4 cellular contexts compared by ENCODE assay signal in genomic region chr18:70689765-70690164, GRCh38.
DNase-seq lines count a peak whose midpoint lies in the region; ATAC-seq, FAIRE-seq and TF ChIP-seq lines count a peak whose summit lies in the region.
"Not testable (repeated sequence)": the region's sequence is repeated elsewhere in the genome, so short reads cannot be mapped to it uniquely, and the experiment has no call there.

No MANE protein-coding gene starts in this region.

- in situ Hi-C loops in GM12878 (cut with MboI) = loop anchor here (10.0 kb wide), 1 partner anchor 55 kb away; no protein-coding TSS in a partner anchor
- in situ Hi-C loops in K562 (cut with MboI); HepG2 (cut with HindIII; ENCODE audit: extremely low pct_ligation_motif_present, low pct_unique_long_range_greater_than_20kb): not testable (repeated sequence)

- TF ChIP-seq EP300 in A549 (IDR thresholded peaks at IDR 0.05); GM12878 (IDR thresholded peaks at IDR 0.05; ENCODE audit: borderline replicate concordance in 1 of 2, control insufficient read depth in 1 of 2, low read depth in 2 of 2, low read length in 2 of 2); K562 (IDR thresholded peaks at IDR 0.05; ENCODE audit: low read length); HepG2 (IDR thresholded peaks at IDR 0.05; ENCODE audit: low read depth in 2 of 2, low read length in 2 of 2); HepG2 (CRISPR knock-in tag; IDR thresholded peaks at IDR 0.05; ENCODE audit: borderline replicate concordance): not testable (repeated sequence)

- POLR2A ChIA-PET in A549 (lab: Yijun Ruan, JAX); GM12878 (lab: Charles Lee); K562 (lab: Yijun Ruan, JAX); HepG2 (lab: Yijun Ruan, JAX): not testable (repeated sequence)

- not testable (repeated sequence) for TF ChIP-seq CTCF in A549 (IDR thresholded peaks at IDR 0.05); GM12878 (IDR thresholded peaks at IDR 0.05 in 2 of 3, conservative IDR thresholded peaks at IDR 0.05 in 1 of 3; ENCODE audit: control insufficient read depth in 2 of 3, extremely low read depth in 1 of 3, insufficient read depth in 1 of 3, low read depth in 3 of 3, low read length in 3 of 3); K562 (IDR thresholded peaks at IDR 0.05 in 2 of 3, conservative IDR thresholded peaks at IDR 0.05 in 1 of 3; ENCODE audit: insufficient read depth in 2 of 3, low read depth in 1 of 3, low read length in 3 of 3); HepG2 (CRISPR knock-in tag; IDR thresholded peaks at IDR 0.05)

- not testable (repeated sequence) for BruUV-seq in GM12878 (replicated peaks; lab: Mats Ljungman, UMichigan); K562 (replicated peaks; lab: Mats Ljungman, UMichigan); HepG2 (replicated peaks; lab: Mats Ljungman, UMichigan)

- H3K9me1 ChIP-seq in K562 (ENCODE audit: control insufficient read depth, insufficient read depth, low read length) = not testable (repeated sequence)

- 2% methylated on average over 5 of the region's 5 CpGs for WGBS in A549 (ENCODE audit: missing lambda C conversion rate)
- WGBS in GM12878 (ENCODE audit: insufficient coverage, insufficient replicate concordance, low lambda C conversion rate, missing lambda C conversion rate) = 8% methylated on average over 5 of the region's 5 CpGs
- WGBS in K562 (ENCODE audit: insufficient coverage, low coverage, missing lambda C conversion rate) = 0% methylated on average over 3 of the region's 5 CpGs
- 2% methylated on average over 5 of the region's 5 CpGs for WGBS in HepG2 (ENCODE audit: low lambda C conversion rate)

- not testable (repeated sequence) for FAIRE-seq in A549 (lab: Jason Lieb, UNC); GM12878 (lab: Jason Lieb, UNC); K562 (lab: Jason Lieb, UNC); HepG2 (lab: Jason Lieb, UNC)

- H2AFZ ChIP-seq in GM12878 (ENCODE audit: control insufficient read depth, low read depth, low read length); K562 (ENCODE audit: low read depth, low read length); HepG2 (ENCODE audit: low read length): not testable (repeated sequence)

- RAD21 ChIA-PET in GM12878 (lab: Charles Lee; ENCODE audit: unreplicated experiment) = not testable (repeated sequence)

- not testable (repeated sequence) for H3K4me1 ChIP-seq in A549; GM12878 (ENCODE audit: control insufficient read depth, insufficient read depth, low read length); K562 (replicated peaks in 1 of 2; ENCODE audit: control insufficient read depth in 2 of 2, insufficient read depth in 2 of 2, low read length in 2 of 2); HepG2 (ENCODE audit: insufficient read depth, low read length)

- TF ChIP-seq POLR2A in A549 (IDR thresholded peaks at IDR 0.05; ENCODE audit: low read length); GM12878 (IDR thresholded peaks at IDR 0.05; ENCODE audit: low read depth, low read length); K562 (conservative IDR thresholded peaks at IDR 0.05); HepG2 (IDR thresholded peaks at IDR 0.05; ENCODE audit: insufficient read depth in 1 of 2, low read depth in 2 of 2, low read length in 2 of 2): not testable (repeated sequence)

- intact Hi-C loops in GM12878 (cut with micrococcal nuclease; ENCODE audit: unreplicated experiment); K562 (cut with micrococcal nuclease); HepG2 (cut with micrococcal nuclease; ENCODE audit: unreplicated experiment): not testable (repeated sequence)

- not testable (repeated sequence) for H4K20me1 ChIP-seq in GM12878 (ENCODE audit: control insufficient read depth, insufficient read depth); K562 (replicated peaks; ENCODE audit: control insufficient read depth, insufficient read depth, low read length); HepG2 (ENCODE audit: insufficient read depth, low read length)

- not testable (repeated sequence) for H3K4me3 ChIP-seq in A549; GM12878; K562; HepG2 (replicated peaks in 1 of 3; ENCODE audit: insufficient read depth in 1 of 3, low read depth in 2 of 3, low read length in 3 of 3)

- not testable (repeated sequence) for ATAC-seq in A549, GM12878, K562, HepG2

- H3K79me2 ChIP-seq in GM12878 (ENCODE audit: control insufficient read depth, insufficient read depth, low read length); K562 (ENCODE audit: control insufficient read depth, insufficient read depth, low read length); HepG2 (ENCODE audit: insufficient read depth, low read length): not testable (repeated sequence)

- H3K27me3 ChIP-seq in GM12878 (replicated peaks in 1 of 2; ENCODE audit: control insufficient read depth in 2 of 2, insufficient read depth in 2 of 2, low read length in 1 of 2); K562 (ENCODE audit: control insufficient read depth in 2 of 2, insufficient read depth in 2 of 2, low read length in 2 of 2); HepG2 (ENCODE audit: control insufficient read depth in 1 of 2, insufficient read depth in 2 of 2, low read length in 2 of 2): not testable (repeated sequence)

- H3K27ac ChIP-seq in A549; GM12878 (ENCODE audit: control insufficient read depth, insufficient read depth); K562 (ENCODE audit: extremely low read depth, low read depth, low read length); HepG2 (ENCODE audit: extremely low read length, insufficient read depth, low read length): not testable (repeated sequence)

- CTCF ChIA-PET in A549 (lab: Yijun Ruan, JAX) = interaction anchor here (0.7 kb wide), 1 partner anchor 17 kb away, joined by 3 read pairs; no protein-coding TSS in a partner anchor
- CTCF ChIA-PET in GM12878 (lab: Yijun Ruan, JAX); K562 (lab: Yijun Ruan, JAX; ENCODE audit: low intra/inter-chr PET ratio); HepG2 (lab: Yijun Ruan, JAX; ENCODE audit: low intra/inter-chr PET ratio, low total read pairs): not testable (repeated sequence)

- SMC1A ChIA-PET in GM12878 (lab: Charles Lee; ENCODE audit: uncharacterized antibody, unreplicated experiment) = not testable (repeated sequence)

- not testable (repeated sequence) for DNase-seq in A549 (ENCODE audit: low read depth in 1 of 2, low spot score in 1 of 2); GM12878 (ENCODE audit: low read depth, low spot score); K562 (ENCODE audit: extremely low read depth in 1 of 4, low spot score in 3 of 4); HepG2 (ENCODE audit: low spot score)

- not testable (repeated sequence) for H3K9ac ChIP-seq in GM12878 (ENCODE audit: control insufficient read depth, insufficient read depth, low read length); K562 (ENCODE audit: insufficient read depth in 1 of 2, low read depth in 2 of 2, low read length in 2 of 2); HepG2 (ENCODE audit: insufficient read depth, low read depth, low read length)

- not testable (repeated sequence) for H3K36me3 ChIP-seq in GM12878 (ENCODE audit: control insufficient read depth in 2 of 2, insufficient read depth in 2 of 2, low read length in 1 of 2); K562 (ENCODE audit: control insufficient read depth, insufficient read depth, low read length); HepG2 (replicated peaks in 1 of 2; ENCODE audit: control insufficient read depth in 1 of 2, insufficient read depth in 2 of 2, low read length in 2 of 2)

- H3K4me2 ChIP-seq in A549; GM12878 (ENCODE audit: control insufficient read depth, insufficient read depth); K562 (ENCODE audit: insufficient read depth, low read length); HepG2 (ENCODE audit: low read depth, low read length): not testable (repeated sequence)

- not testable (repeated sequence) for H3K9me3 ChIP-seq in A549; GM12878 (replicated peaks; ENCODE audit: control insufficient read depth, insufficient read depth, low read length); K562 (replicated peaks; ENCODE audit: control insufficient read depth, insufficient read depth, low read depth, low read length); HepG2 (ENCODE audit: low read length)

- TF ChIP-seq RAD21 in A549 (conservative IDR thresholded peaks at IDR 0.05 in 1 of 2, IDR thresholded peaks at IDR 0.05 in 1 of 2); GM12878 (IDR thresholded peaks at IDR 0.05; ENCODE audit: insufficient read depth, low read depth, low read length); K562 (CRISPR knock-in tag; conservative IDR thresholded peaks at IDR 0.05 in 1 of 2, IDR thresholded peaks at IDR 0.05 in 1 of 2); HepG2 (CRISPR knock-in tag; IDR thresholded peaks at IDR 0.05): not testable (repeated sequence)

TF ChIP-seq in GM12878, 131 proteins besides CTCF, POLR2A, EP300 and RAD21:
- peak; percentile 60; the same call in 1 of the 2 replicates for TF ChIP-seq RAD51 (IDR thresholded peaks at IDR 0.05)
